26 cellular contexts compared by ENCODE assay signal in the genomic region with DNA sequence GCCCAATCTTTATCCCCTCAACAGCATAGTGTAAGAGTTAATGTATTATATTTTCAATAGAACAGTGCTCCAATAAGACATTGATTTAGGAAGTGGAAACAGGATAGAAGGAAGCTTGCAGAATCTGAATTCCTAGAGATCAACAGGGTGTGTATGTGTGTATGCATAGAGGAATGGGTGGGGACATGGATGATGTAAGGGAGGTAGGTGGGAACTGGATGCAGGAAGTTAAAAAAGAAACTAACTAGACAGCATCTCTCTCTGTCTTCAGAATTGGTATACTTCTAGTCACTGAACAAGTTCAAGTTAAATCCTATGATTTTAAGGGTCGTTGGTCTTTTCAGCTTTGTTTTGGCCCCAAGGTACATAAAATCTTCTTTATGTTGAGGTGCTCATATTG.
DNase-seq lines count a peak whose midpoint lies in the region; ATAC-seq, FAIRE-seq and TF ChIP-seq lines count a peak whose summit lies in the region.
"Had no signal": no experiment of that assay in that cellular context is flagged by ENCODE, and none has a peak within 500 bp of the region (broad histone marks: within the 10 kb centered on the region; RNA-seq: fewer than 3 reads in every experiment).

No MANE protein-coding gene starts in this region.

- CTCF ChIA-PET in H1 (lab: Charles Lee; ENCODE audit: partially characterized antibody): no interaction called here
- CTCF ChIA-PET in activated CD8-positive, alpha-beta T cell treated with anti-CD3 and anti-CD28 coated beads for 36 hours (lab: Charles Lee): no interaction called here

- H3K4me3 Mint-ChIP-seq in activated CD8-positive, alpha-beta T cell treated with anti-CD3 and anti-CD28 coated beads for 36 hours: no peak overlapping the region
- H3K4me3 Mint-ChIP-seq: activated CD4-positive, alpha-beta T cell treated with anti-CD3 and anti-CD28 coated beads for 36 hours; activated naive CD4-positive, alpha-beta T cell treated with anti-CD3 and anti-CD28 coated beads for 36 hours; activated T-cell treated with anti-CD3 and anti-CD28 coated beads, Interleukin-2, amount 50 U/mL, for 72 hours; CD4-positive, alpha-beta memory T cell; neural progenitor cell had no signal

- H3K27me3 Mint-ChIP-seq in activated CD8-positive, alpha-beta T cell treated with anti-CD3 and anti-CD28 coated beads for 36 hours: peaks cover 1% of the 10 kb centered on the region
- H3K27me3 Mint-ChIP-seq: activated CD4-positive, alpha-beta T cell treated with anti-CD3 and anti-CD28 coated beads for 36 hours; CD4-positive, alpha-beta memory T cell had no signal

- no peak overlapping the region for H3K56ac ChIP-seq in H1 (replicated peaks; ENCODE audit: insufficient read length, low read depth, low read length)

- no peaks in the 10 kb centered on the region for H3K36me3 ChIP-seq in DND-41 (ENCODE audit: insufficient read depth, low read length)
- no peaks in the 10 kb centered on the region for H3K36me3 ChIP-seq in KMS-11 (ENCODE audit: insufficient read depth)
- H3K36me3 ChIP-seq in H1 (ENCODE audit: control insufficient read depth in 2 of 4, insufficient read depth in 4 of 4, low read length in 3 of 4): no peaks in the 10 kb centered on the region
- H3K36me3 ChIP-seq in mucosa of descending colon (ENCODE audit: low read depth): no peaks in the 10 kb centered on the region
- H3K36me3 ChIP-seq: cardiac muscle cell, gastrocnemius medialis, lower lobe of right lung, neural progenitor cell, sigmoid colon had no signal

- peaks cover 2% of the 10 kb centered on the region for H3K9me3 Mint-ChIP-seq in activated CD8-positive, alpha-beta T cell treated with anti-CD3 and anti-CD28 coated beads for 36 hours

- no peak overlapping the region for H2BK120ac ChIP-seq in H1 (replicated peaks; ENCODE audit: low read depth, low read length)

- no peaks in the 10 kb centered on the region for H3K79me2 ChIP-seq in DND-41 (ENCODE audit: insufficient read depth, low read length)
- no peaks in the 10 kb centered on the region for H3K79me2 ChIP-seq in KMS-11 (ENCODE audit: insufficient read depth, low read depth)
- H3K79me2 ChIP-seq in H1 (ENCODE audit: control insufficient read depth in 1 of 2, insufficient read depth in 2 of 2, low read length in 2 of 2): no peaks in the 10 kb centered on the region

- H3K23ac ChIP-seq in H1 (ENCODE audit: insufficient read length): no peak overlapping the region

- no peaks in the 10 kb centered on the region for H3K79me1 ChIP-seq in H1 (ENCODE audit: low read depth, low read length)

- no peak overlapping the region for H4K5ac ChIP-seq in H1 (ENCODE audit: insufficient read length, low read depth, low read length)

- H2AFZ ChIP-seq in DND-41 (ENCODE audit: low read depth, low read length): peak overlapping the region; percentile 57
- 0 out of 2 replicates have a peak overlapping the region, but pooled peaks have one; percentile 9 for H2AFZ ChIP-seq in KMS-11 (ENCODE audit: low read depth)
- H2AFZ ChIP-seq in H1 (ENCODE audit: low read length): 0 out of 2 replicates have a peak overlapping the region, but pooled peaks have one; percentile 13
- H2AFZ ChIP-seq: neural progenitor cell had no signal

- 80% methylated on average over 1 of the region's 1 CpG; no CpG with 5 or more reads in 1 of the 2 experiments for WGBS in H1 (ENCODE audit: extremely low coverage in 1 of 2, insufficient coverage in 1 of 2, insufficient read length in 1 of 2, insufficient replicate concordance in 2 of 2, low coverage in 1 of 2, low lambda C conversion rate in 2 of 2, missing lambda C conversion rate in 1 of 2), 2 experiments

- peaks cover 2% of the 10 kb centered on the region for H3K9me3 ChIP-seq in DND-41 (ENCODE audit: insufficient read depth, low read length, severe bottlenecking)
- peaks cover 5 to 6% of the 10 kb centered on the region in 2 experiments; a peak in 1 of 4 replicates for H3K9me3 ChIP-seq in H1 (ENCODE audit: insufficient read depth in 2 of 2, low read depth in 1 of 2, low read length in 1 of 2)
- peaks cover 2% of the 10 kb centered on the region for H3K9me3 ChIP-seq in mucosa of descending colon
- H3K9me3 ChIP-seq: gastrocnemius medialis, lower lobe of right lung, sigmoid colon had no signal

- H3K14ac ChIP-seq in H1 (ENCODE audit: insufficient read length): no peak overlapping the region

- no peak overlapping the region for H3K4ac ChIP-seq in H1 (replicated peaks; ENCODE audit: insufficient read length, low read depth, low read length)

- H4K20me1 ChIP-seq in DND-41 (ENCODE audit: insufficient read depth, low read length): no peaks in the 10 kb centered on the region
- H4K20me1 ChIP-seq in KMS-11 (ENCODE audit: insufficient read depth): no peaks in the 10 kb centered on the region
- H4K20me1 ChIP-seq in H1 (replicated peaks in 1 of 2; ENCODE audit: control insufficient read depth in 1 of 2, insufficient read depth in 2 of 2, low read length in 2 of 2): no peaks in the 10 kb centered on the region

- no peak overlapping the region for H2BK5ac ChIP-seq in H1 (ENCODE audit: low read depth, low read length)

- no peak for TF ChIP-seq EP300 in H1 (IDR thresholded peaks at IDR 0.05; ENCODE audit: borderline replicate concordance in 1 of 2, low read depth in 2 of 2, low read length in 2 of 2)

- no peak for TF ChIP-seq POLR2A in H1 (IDR thresholded peaks at IDR 0.05; ENCODE audit: control extremely low read depth in 1 of 2, low read depth in 2 of 2, low read length in 2 of 2)

- no peak for TF ChIP-seq CTCF in DND-41 (IDR thresholded peaks at IDR 0.05; ENCODE audit: borderline replicate concordance, extremely low read depth, low read length, poor library complexity, severe bottlenecking)
- no peak for TF ChIP-seq CTCF in KMS-11 (conservative IDR thresholded peaks at IDR 0.05; ENCODE audit: low read depth, low read length)
- TF ChIP-seq CTCF in H1 (IDR thresholded peaks at IDR 0.05; ENCODE audit: control extremely low read depth in 1 of 3, insufficient read depth in 1 of 3, low read depth in 1 of 3, low read length in 3 of 3): no peak
- no peak for TF ChIP-seq CTCF in mucosa of descending colon (IDR thresholded peaks at IDR 0.05)
- TF ChIP-seq CTCF in activated CD8-positive, alpha-beta T cell treated with anti-CD3 and anti-CD28 coated beads for 36 hours (IDR thresholded peaks at IDR 0.05): no peak

- DNase-seq in DND-41 (peak; percentile 30), H1 (ENCODE audit: low read depth in 1 of 2, low spot score in 2 of 2) (no peak), mucosa of descending colon (no peak), T-helper 9 cell (no peak)
- no peak for DNase-seq in stimulated activated CD4-positive, alpha-beta T cell treated with anti-CD3 and anti-CD28 coated beads, Interleukin-4, amount 100 ng/mL, for 4 hours
- no peak for DNase-seq in activated CD8-positive, alpha-beta T cell treated with anti-CD3 and anti-CD28 coated beads for 36 hours
- DNase-seq: activated CD4-positive, alpha-beta T cell treated with anti-CD3 and anti-CD28 coated beads for 36 hours; activated naive CD4-positive, alpha-beta T cell treated with anti-CD3 and anti-CD28 coated beads for 36 hours; activated T-cell treated with anti-CD3 and anti-CD28 coated beads, Interleukin-2, amount 50 U/mL, for 72 hours; amygdala; CD4-positive, alpha-beta memory T cell; DMS79; gastrocnemius medialis; H7; IMR-90; lower lobe of right lung; NCI-H187; NCI-H82; SIG-M5; sigmoid colon had no signal

- TF ChIP-seq RAD21 in H1 (IDR thresholded peaks at IDR 0.05 in 1 of 2, conservative IDR thresholded peaks at IDR 0.05 in 1 of 2; ENCODE audit: low read depth in 2 of 2, low read length in 2 of 2): no peak

- H3K4me1 ChIP-seq in DND-41 (ENCODE audit: insufficient read depth, low read length): peaks cover 12% of the 10 kb centered on the region
- no peaks in the 10 kb centered on the region for H3K4me1 ChIP-seq in KMS-11 (ENCODE audit: low read depth, poor library complexity, severe bottlenecking)
- no peaks in the 10 kb centered on the region for H3K4me1 ChIP-seq in H1 (replicated peaks in 1 of 4; ENCODE audit: control insufficient read depth in 3 of 4, insufficient read depth in 4 of 4, low read length in 3 of 4)
- no peaks in the 10 kb centered on the region for H3K4me1 ChIP-seq in mucosa of descending colon (ENCODE audit: low read depth)
- H3K4me1 ChIP-seq: gastrocnemius medialis, lower lobe of right lung, neural progenitor cell, sigmoid colon had no signal

- no peaks in the 10 kb centered on the region for H3K23me2 ChIP-seq in H1 (ENCODE audit: low read depth, low read length)

- H3K4me3 ChIP-seq in DND-41 (ENCODE audit: low read depth in 1 of 2, low read length in 2 of 2): no peak overlapping the region
- H3K4me3 ChIP-seq in KMS-11 (IDR thresholded peaks at IDR 0.05; ENCODE audit: insufficient read depth, low read depth, low read length): no peak overlapping the region
- no peak overlapping the region for H3K4me3 ChIP-seq in H1 (ENCODE audit: extremely low read depth in 1 of 4, insufficient read depth in 2 of 4, low read depth in 3 of 4, low read length in 4 of 4)
- H3K4me3 ChIP-seq in mucosa of descending colon: no peak overlapping the region
- H3K4me3 ChIP-seq: cardiac muscle cell, gastrocnemius medialis, lower lobe of right lung, neural progenitor cell, sigmoid colon had no signal

- H3K18ac ChIP-seq in H1 (ENCODE audit: extremely low read depth, low read length): no peak overlapping the region

- H4K91ac ChIP-seq in H1 (replicated peaks; ENCODE audit: insufficient read length, low read length): no peak overlapping the region

- FAIRE-seq in H1 (lab: Jason Lieb, UNC): no peak
- FAIRE-seq: GM12892, islet of Langerhans, TTC549 had no signal

- POLR2A ChIA-PET in H1 (lab: Charles Lee; ENCODE audit: partially characterized antibody): no interaction called here
- POLR2A ChIA-PET in activated CD8-positive, alpha-beta T cell treated with anti-CD3 and anti-CD28 coated beads for 36 hours (lab: Charles Lee): no interaction called here

- no peak overlapping the region for H2BK15ac ChIP-seq in H1 (ENCODE audit: low read length)

- H2BK12ac ChIP-seq in H1 (ENCODE audit: low read depth, low read length): no peak overlapping the region

- H3K27ac Mint-ChIP-seq in activated CD8-positive, alpha-beta T cell treated with anti-CD3 and anti-CD28 coated beads for 36 hours: no peak overlapping the region
- H3K27ac Mint-ChIP-seq: activated CD4-positive, alpha-beta T cell treated with anti-CD3 and anti-CD28 coated beads for 36 hours; activated naive CD4-positive, alpha-beta T cell treated with anti-CD3 and anti-CD28 coated beads for 36 hours; activated T-cell treated with anti-CD3 and anti-CD28 coated beads, Interleukin-2, amount 50 U/mL, for 72 hours; CD4-positive, alpha-beta memory T cell; neural progenitor cell had no signal

- H3K4me1 Mint-ChIP-seq in activated CD8-positive, alpha-beta T cell treated with anti-CD3 and anti-CD28 coated beads for 36 hours (ENCODE audit: low read depth): no peaks in the 10 kb centered on the region
- H3K4me1 Mint-ChIP-seq: activated CD4-positive, alpha-beta T cell treated with anti-CD3 and anti-CD28 coated beads for 36 hours; CD4-positive, alpha-beta memory T cell; neural progenitor cell had no signal

- H3K4me2 ChIP-seq in DND-41 (ENCODE audit: insufficient read depth, low read length) (peak overlapping the region; percentile 19; the same call in 1 of the 2 replicates), KMS-11 (peak overlapping the region; percentile 25; the same call in 1 of the 2 replicates), H1 (ENCODE audit: insufficient read depth in 1 of 2, low read depth in 2 of 2, low read length in 2 of 2) (no peak overlapping the region)
- H3K4me2 ChIP-seq: neural progenitor cell had no signal

- H3K9ac ChIP-seq in DND-41 (ENCODE audit: low read depth, low read length): no peak overlapping the region
- no peak overlapping the region for H3K9ac ChIP-seq in KMS-11
- no peak overlapping the region for H3K9ac ChIP-seq in H1 (replicated peaks in 1 of 4; ENCODE audit: extremely low read depth in 1 of 4, low read depth in 3 of 4, low read length in 3 of 4)
- H3K9ac ChIP-seq: neural progenitor cell had no signal

- no peak overlapping the region for H2BK20ac ChIP-seq in H1 (ENCODE audit: low read length)

- no peak overlapping the region for H4K8ac ChIP-seq in H1 (ENCODE audit: extremely low read depth, insufficient read depth, low read length)

- intact Hi-C loops in mucosa of descending colon (cut with DNase I, micrococcal nuclease): no loop called here
- intact Hi-C loops in activated CD8-positive, alpha-beta T cell treated with anti-CD3 and anti-CD28 coated beads for 36 hours (cut with micrococcal nuclease): no loop called here

- no peaks in the 10 kb centered on the region for H3K27me3 ChIP-seq in DND-41 (ENCODE audit: insufficient read depth, low read length, poor library complexity)
- H3K27me3 ChIP-seq in KMS-11 (ENCODE audit: insufficient read depth, low read depth): no peaks in the 10 kb centered on the region
- H3K27me3 ChIP-seq in H1 (replicated peaks in 1 of 4; ENCODE audit: control insufficient read depth in 3 of 4, extremely low read depth in 1 of 4, insufficient read depth in 3 of 4, low read length in 3 of 4): no peaks in the 10 kb centered on the region
- H3K27me3 ChIP-seq: cardiac muscle cell, gastrocnemius medialis, neural progenitor cell, sigmoid colon had no signal

- H3K27ac ChIP-seq in DND-41 (ENCODE audit: low read length) (0 out of 2 replicates have a peak overlapping the region, but pooled peaks have one; percentile 20), KMS-11 (no peak overlapping the region), H1 (ENCODE audit: low read depth, low read length) (no peak overlapping the region)
- H3K27ac ChIP-seq: cardiac muscle cell, gastrocnemius medialis, lower lobe of right lung, neural progenitor cell, sigmoid colon had no signal

- no peak overlapping the region for H2AK5ac ChIP-seq in H1 (ENCODE audit: low read depth, low read length)

- no peaks in the 10 kb centered on the region for H3K36me3 Mint-ChIP-seq in activated CD8-positive, alpha-beta T cell treated with anti-CD3 and anti-CD28 coated beads for 36 hours (ENCODE audit: low read depth)
- H3K36me3 Mint-ChIP-seq: CD4-positive, alpha-beta memory T cell; neural progenitor cell had no signal

- ATAC-seq in DND-41 (ENCODE audit: insufficient read depth, low read depth) (peak; percentile 98), mucosa of descending colon (peak; percentile 81)
- ATAC-seq in activated CD8-positive, alpha-beta T cell treated with anti-CD3 and anti-CD28 coated beads for 36 hours: no peak
- ATAC-seq: activated CD4-positive, alpha-beta T cell treated with anti-CD3 and anti-CD28 coated beads for 36 hours; activated T-cell treated with anti-CD3 and anti-CD28 coated beads, Interleukin-2, amount 50 U/mL, for 72 hours; gastrocnemius medialis; lower lobe of right lung had no signal

Comparison
In these comparisons a context has a peak if more than half of its experiments do, and no peak if none do; other contexts are left out.
1. H3K4me2 ChIP-seq: peak in DND-41 (single experiment) and KMS-11 (single experiment); none in H1 (0 of 2).
2. Peak in every context shown above with its lines, with median percentiles within 50 percentile points of each other: H2AFZ ChIP-seq.